1 cellular context compared by ENCODE assay signal in the genomic region with DNA sequence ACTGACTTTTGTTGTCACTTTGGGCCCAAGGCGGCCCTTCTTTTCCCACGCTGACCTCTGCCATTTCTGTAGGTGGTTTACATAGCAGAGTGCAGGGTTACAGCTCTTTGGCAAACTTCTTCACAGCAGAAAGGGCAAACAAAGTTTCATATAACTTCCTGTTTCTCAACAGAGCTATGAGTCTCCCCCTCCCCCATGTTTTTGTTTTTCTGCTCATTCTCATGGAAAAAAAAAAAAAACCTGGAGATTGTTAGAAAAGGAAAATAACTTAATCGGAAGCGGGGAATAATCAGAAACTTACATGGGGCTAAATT.
TF ChIP-seq lines count a peak whose summit lies in the region.

No MANE protein-coding gene starts in this region.

TF ChIP-seq in HepG2, 621 proteins besides CTCF, POLR2A, EP300 and RAD21 (continued from another document and continues in another):
- TF ChIP-seq, protein P1, sequence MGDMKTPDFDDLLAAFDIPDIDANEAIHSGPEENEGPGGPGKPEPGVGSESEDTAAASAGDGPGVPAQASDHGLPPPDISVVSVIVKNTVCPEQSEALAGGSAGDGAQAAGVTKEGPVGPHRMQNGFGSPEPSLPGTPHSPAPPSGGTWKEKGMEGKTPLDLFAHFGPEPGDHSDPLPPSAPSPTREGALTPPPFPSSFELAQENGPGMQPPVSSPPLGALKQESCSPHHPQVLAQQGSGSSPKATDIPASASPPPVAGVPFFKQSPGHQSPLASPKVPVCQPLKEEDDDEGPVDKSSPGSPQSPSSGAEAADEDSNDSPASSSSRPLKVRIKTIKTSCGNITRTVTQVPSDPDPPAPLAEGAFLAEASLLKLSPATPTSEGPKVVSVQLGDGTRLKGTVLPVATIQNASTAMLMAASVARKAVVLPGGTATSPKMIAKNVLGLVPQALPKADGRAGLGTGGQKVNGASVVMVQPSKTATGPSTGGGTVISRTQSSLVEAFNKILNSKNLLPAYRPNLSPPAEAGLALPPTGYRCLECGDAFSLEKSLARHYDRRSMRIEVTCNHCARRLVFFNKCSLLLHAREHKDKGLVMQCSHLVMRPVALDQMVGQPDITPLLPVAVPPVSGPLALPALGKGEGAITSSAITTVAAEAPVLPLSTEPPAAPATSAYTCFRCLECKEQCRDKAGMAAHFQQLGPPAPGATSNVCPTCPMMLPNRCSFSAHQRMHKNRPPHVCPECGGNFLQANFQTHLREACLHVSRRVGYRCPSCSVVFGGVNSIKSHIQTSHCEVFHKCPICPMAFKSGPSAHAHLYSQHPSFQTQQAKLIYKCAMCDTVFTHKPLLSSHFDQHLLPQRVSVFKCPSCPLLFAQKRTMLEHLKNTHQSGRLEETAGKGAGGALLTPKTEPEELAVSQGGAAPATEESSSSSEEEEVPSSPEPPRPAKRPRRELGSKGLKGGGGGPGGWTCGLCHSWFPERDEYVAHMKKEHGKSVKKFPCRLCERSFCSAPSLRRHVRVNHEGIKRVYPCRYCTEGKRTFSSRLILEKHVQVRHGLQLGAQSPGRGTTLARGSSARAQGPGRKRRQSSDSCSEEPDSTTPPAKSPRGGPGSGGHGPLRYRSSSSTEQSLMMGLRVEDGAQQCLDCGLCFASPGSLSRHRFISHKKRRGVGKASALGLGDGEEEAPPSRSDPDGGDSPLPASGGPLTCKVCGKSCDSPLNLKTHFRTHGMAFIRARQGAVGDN (CRISPR knock-in tag; IDR thresholded peaks at IDR 0.05), result no peak
- TF ChIP-seq ZKSCAN5 (CRISPR knock-in tag; IDR thresholded peaks at IDR 0.05) (no peak), CENPT (CRISPR knock-in tag; IDR thresholded peaks at IDR 0.05; ENCODE audit: low read depth) (no peak), ZNF543 (CRISPR knock-in tag; IDR thresholded peaks at IDR 0.05) (no peak), ZNF235 (CRISPR knock-in tag; IDR thresholded peaks at IDR 0.05; ENCODE audit: borderline replicate concordance) (no peak), ATM (IDR thresholded peaks at IDR 0.05; ENCODE audit: borderline replicate concordance) (no peak), ARNT (IDR thresholded peaks at IDR 0.05) (no peak), RXRA (CRISPR knock-in tag; IDR thresholded peaks at IDR 0.05) (no peak), HOXD1 (CRISPR knock-in tag; IDR thresholded peaks at IDR 0.05) (no peak), RFX5 (IDR thresholded peaks at IDR 0.05; ENCODE audit: low read depth, low read length) (no peak), GATAD1 (CRISPR knock-in tag; IDR thresholded peaks at IDR 0.05) (no peak), SATB2 (CRISPR knock-in tag; IDR thresholded peaks at IDR 0.05) (no peak), ZMAT3 (CRISPR knock-in tag; conservative IDR thresholded peaks at IDR 0.05) (no peak), SMYD3 (CRISPR knock-in tag; IDR thresholded peaks at IDR 0.05) (no peak), ZNF552 (CRISPR knock-in tag; IDR thresholded peaks at IDR 0.05; ENCODE audit: borderline replicate concordance) (no peak), MIER2 (CRISPR knock-in tag; IDR thresholded peaks at IDR 0.05) (no peak), ZNF121 (CRISPR knock-in tag; IDR thresholded peaks at IDR 0.05) (no peak), GABPA (IDR thresholded peaks at IDR 0.05; ENCODE audit: low read depth, low read length) (no peak), GABPA (CRISPR knock-in tag; IDR thresholded peaks at IDR 0.05; ENCODE audit: low read depth) (peak; percentile 60), CREB1 (IDR thresholded peaks at IDR 0.05) (no peak), CREB1 (CRISPR knock-in tag; IDR thresholded peaks at IDR 0.05) (no peak), ZNF329 (CRISPR knock-in tag; IDR thresholded peaks at IDR 0.05; ENCODE audit: low read depth) (no peak), JDP2 (CRISPR knock-in tag; IDR thresholded peaks at IDR 0.05; ENCODE audit: borderline replicate concordance) (no peak), ZNF550 (CRISPR knock-in tag; IDR thresholded peaks at IDR 0.05; ENCODE audit: borderline replicate concordance) (no peak), HNRNPK (IDR thresholded peaks at IDR 0.05; ENCODE audit: low read depth, low read length, poor library complexity, severe bottlenecking) (peak; percentile 44), CBX2 (IDR thresholded peaks at IDR 0.05; ENCODE audit: low read depth, low read length) (no peak), CBX2 (CRISPR knock-in tag; IDR thresholded peaks at IDR 0.05; ENCODE audit: low read depth) (no peak), XBP1 (CRISPR knock-in tag; IDR thresholded peaks at IDR 0.05) (no peak), NR3C1 (CRISPR knock-in tag; IDR thresholded peaks at IDR 0.05) (no peak)
- TF ChIP-seq, protein P2, sequence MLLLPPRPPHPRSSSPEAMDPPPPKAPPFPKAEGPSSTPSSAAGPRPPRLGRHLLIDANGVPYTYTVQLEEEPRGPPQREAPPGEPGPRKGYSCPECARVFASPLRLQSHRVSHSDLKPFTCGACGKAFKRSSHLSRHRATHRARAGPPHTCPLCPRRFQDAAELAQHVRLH (CRISPR knock-in tag; IDR thresholded peaks at IDR 0.05; ENCODE audit: borderline replicate concordance, low read depth), result no peak
- TF ChIP-seq, protein P3, sequence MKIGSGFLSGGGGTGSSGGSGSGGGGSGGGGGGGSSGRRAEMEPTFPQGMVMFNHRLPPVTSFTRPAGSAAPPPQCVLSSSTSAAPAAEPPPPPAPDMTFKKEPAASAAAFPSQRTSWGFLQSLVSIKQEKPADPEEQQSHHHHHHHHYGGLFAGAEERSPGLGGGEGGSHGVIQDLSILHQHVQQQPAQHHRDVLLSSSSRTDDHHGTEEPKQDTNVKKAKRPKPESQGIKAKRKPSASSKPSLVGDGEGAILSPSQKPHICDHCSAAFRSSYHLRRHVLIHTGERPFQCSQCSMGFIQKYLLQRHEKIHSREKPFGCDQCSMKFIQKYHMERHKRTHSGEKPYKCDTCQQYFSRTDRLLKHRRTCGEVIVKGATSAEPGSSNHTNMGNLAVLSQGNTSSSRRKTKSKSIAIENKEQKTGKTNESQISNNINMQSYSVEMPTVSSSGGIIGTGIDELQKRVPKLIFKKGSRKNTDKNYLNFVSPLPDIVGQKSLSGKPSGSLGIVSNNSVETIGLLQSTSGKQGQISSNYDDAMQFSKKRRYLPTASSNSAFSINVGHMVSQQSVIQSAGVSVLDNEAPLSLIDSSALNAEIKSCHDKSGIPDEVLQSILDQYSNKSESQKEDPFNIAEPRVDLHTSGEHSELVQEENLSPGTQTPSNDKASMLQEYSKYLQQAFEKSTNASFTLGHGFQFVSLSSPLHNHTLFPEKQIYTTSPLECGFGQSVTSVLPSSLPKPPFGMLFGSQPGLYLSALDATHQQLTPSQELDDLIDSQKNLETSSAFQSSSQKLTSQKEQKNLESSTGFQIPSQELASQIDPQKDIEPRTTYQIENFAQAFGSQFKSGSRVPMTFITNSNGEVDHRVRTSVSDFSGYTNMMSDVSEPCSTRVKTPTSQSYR (CRISPR knock-in tag; IDR thresholded peaks at IDR 0.05; ENCODE audit: borderline replicate concordance), result peak; percentile 83; the same call in 1 of the 2 replicates
- TF ChIP-seq, protein P4, sequence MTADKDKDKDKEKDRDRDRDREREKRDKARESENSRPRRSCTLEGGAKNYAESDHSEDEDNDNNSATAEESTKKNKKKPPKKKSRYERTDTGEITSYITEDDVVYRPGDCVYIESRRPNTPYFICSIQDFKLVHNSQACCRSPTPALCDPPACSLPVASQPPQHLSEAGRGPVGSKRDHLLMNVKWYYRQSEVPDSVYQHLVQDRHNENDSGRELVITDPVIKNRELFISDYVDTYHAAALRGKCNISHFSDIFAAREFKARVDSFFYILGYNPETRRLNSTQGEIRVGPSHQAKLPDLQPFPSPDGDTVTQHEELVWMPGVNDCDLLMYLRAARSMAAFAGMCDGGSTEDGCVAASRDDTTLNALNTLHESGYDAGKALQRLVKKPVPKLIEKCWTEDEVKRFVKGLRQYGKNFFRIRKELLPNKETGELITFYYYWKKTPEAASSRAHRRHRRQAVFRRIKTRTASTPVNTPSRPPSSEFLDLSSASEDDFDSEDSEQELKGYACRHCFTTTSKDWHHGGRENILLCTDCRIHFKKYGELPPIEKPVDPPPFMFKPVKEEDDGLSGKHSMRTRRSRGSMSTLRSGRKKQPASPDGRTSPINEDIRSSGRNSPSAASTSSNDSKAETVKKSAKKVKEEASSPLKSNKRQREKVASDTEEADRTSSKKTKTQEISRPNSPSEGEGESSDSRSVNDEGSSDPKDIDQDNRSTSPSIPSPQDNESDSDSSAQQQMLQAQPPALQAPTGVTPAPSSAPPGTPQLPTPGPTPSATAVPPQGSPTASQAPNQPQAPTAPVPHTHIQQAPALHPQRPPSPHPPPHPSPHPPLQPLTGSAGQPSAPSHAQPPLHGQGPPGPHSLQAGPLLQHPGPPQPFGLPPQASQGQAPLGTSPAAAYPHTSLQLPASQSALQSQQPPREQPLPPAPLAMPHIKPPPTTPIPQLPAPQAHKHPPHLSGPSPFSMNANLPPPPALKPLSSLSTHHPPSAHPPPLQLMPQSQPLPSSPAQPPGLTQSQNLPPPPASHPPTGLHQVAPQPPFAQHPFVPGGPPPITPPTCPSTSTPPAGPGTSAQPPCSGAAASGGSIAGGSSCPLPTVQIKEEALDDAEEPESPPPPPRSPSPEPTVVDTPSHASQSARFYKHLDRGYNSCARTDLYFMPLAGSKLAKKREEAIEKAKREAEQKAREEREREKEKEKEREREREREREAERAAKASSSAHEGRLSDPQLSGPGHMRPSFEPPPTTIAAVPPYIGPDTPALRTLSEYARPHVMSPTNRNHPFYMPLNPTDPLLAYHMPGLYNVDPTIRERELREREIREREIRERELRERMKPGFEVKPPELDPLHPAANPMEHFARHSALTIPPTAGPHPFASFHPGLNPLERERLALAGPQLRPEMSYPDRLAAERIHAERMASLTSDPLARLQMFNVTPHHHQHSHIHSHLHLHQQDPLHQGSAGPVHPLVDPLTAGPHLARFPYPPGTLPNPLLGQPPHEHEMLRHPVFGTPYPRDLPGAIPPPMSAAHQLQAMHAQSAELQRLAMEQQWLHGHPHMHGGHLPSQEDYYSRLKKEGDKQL (CRISPR knock-in tag; IDR thresholded peaks at IDR 0.05; ENCODE audit: low read depth), result no peak
- TF ChIP-seq, protein P5, sequence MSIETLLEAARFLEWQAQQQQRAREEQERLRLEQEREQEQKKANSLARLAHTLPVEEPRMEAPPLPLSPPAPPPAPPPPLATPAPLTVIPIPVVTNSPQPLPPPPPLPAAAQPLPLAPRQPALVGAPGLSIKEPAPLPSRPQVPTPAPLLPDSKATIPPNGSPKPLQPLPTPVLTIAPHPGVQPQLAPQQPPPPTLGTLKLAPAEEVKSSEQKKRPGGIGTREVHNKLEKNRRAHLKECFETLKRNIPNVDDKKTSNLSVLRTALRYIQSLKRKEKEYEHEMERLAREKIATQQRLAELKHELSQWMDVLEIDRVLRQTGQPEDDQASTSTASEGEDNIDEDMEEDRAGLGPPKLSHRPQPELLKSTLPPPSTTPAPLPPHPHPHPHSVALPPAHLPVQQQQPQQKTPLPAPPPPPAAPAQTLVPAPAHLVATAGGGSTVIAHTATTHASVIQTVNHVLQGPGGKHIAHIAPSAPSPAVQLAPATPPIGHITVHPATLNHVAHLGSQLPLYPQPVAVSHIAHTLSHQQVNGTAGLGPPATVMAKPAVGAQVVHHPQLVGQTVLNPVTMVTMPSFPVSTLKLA (IDR thresholded peaks at IDR 0.05), result no peak
- TF ChIP-seq, protein P6, sequence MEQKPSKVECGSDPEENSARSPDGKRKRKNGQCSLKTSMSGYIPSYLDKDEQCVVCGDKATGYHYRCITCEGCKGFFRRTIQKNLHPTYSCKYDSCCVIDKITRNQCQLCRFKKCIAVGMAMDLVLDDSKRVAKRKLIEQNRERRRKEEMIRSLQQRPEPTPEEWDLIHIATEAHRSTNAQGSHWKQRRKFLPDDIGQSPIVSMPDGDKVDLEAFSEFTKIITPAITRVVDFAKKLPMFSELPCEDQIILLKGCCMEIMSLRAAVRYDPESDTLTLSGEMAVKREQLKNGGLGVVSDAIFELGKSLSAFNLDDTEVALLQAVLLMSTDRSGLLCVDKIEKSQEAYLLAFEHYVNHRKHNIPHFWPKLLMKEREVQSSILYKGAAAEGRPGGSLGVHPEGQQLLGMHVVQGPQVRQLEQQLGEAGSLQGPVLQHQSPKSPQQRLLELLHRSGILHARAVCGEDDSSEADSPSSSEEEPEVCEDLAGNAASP (CRISPR knock-in tag; IDR thresholded peaks at IDR 0.05; ENCODE audit: borderline replicate concordance), result no peak
- TF ChIP-seq, protein P7, sequence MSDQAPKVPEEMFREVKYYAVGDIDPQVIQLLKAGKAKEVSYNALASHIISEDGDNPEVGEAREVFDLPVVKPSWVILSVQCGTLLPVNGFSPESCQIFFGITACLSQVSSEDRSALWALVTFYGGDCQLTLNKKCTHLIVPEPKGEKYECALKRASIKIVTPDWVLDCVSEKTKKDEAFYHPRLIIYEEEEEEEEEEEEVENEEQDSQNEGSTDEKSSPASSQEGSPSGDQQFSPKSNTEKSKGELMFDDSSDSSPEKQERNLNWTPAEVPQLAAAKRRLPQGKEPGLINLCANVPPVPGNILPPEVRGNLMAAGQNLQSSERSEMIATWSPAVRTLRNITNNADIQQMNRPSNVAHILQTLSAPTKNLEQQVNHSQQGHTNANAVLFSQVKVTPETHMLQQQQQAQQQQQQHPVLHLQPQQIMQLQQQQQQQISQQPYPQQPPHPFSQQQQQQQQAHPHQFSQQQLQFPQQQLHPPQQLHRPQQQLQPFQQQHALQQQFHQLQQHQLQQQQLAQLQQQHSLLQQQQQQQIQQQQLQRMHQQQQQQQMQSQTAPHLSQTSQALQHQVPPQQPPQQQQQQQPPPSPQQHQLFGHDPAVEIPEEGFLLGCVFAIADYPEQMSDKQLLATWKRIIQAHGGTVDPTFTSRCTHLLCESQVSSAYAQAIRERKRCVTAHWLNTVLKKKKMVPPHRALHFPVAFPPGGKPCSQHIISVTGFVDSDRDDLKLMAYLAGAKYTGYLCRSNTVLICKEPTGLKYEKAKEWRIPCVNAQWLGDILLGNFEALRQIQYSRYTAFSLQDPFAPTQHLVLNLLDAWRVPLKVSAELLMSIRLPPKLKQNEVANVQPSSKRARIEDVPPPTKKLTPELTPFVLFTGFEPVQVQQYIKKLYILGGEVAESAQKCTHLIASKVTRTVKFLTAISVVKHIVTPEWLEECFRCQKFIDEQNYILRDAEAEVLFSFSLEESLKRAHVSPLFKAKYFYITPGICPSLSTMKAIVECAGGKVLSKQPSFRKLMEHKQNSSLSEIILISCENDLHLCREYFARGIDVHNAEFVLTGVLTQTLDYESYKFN (CRISPR knock-in tag; conservative IDR thresholded peaks at IDR 0.05), result 0 out of 2 replicates have a peak, but pooled peaks have one; percentile 23
- TF ChIP-seq, protein P8, sequence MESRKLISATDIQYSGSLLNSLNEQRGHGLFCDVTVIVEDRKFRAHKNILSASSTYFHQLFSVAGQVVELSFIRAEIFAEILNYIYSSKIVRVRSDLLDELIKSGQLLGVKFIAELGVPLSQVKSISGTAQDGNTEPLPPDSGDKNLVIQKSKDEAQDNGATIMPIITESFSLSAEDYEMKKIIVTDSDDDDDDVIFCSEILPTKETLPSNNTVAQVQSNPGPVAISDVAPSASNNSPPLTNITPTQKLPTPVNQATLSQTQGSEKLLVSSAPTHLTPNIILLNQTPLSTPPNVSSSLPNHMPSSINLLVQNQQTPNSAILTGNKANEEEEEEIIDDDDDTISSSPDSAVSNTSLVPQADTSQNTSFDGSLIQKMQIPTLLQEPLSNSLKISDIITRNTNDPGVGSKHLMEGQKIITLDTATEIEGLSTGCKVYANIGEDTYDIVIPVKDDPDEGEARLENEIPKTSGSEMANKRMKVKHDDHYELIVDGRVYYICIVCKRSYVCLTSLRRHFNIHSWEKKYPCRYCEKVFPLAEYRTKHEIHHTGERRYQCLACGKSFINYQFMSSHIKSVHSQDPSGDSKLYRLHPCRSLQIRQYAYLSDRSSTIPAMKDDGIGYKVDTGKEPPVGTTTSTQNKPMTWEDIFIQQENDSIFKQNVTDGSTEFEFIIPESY (CRISPR knock-in tag; IDR thresholded peaks at IDR 0.05), result no peak
